Comparison of ENCODE assay signal across 8 cellular contexts in the genomic region with DNA sequence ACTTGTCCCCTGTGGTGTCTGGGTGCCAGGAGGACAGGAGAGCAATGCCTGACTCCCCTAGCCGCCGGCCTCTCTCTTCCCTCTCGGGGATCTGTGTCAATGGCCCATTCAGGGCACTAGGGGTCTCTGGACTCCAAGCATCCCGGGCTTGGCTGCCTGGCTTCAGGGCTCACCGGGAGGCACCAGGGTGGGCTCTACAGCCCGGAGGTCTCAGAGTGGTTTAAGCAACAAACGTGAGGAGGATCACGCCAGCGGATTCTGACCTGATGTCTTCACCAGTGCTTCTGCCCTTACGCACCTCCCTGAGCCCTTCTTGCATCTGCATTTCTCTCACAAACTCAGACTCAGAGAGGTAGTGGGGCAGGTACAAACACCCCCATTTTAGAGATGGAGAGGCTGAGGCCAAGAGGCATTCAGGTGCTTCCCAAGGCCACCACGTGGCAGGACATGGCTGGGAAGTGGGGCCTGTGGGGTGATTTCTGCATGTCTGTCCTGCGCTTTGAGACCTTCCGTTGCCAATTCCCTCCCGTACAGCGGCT.
A peak's percentile ranks its signal among the peaks of the same experiment; 100 is the strongest.
DNase-seq lines count a peak whose midpoint lies in the region; TF ChIP-seq lines count a peak whose summit lies in the region.

No MANE protein-coding gene starts in this region.

- H3K9me3 ChIP-seq in H9 (ENCODE audit: control insufficient read depth, low read depth, low read length) (no peaks in the 10 kb centered on the region), adipocyte (ENCODE audit: control insufficient read depth, low read length) (no peaks in the 10 kb centered on the region), iPS DF 6.9 (ENCODE audit: control insufficient read depth, insufficient read depth, low read length) (no peaks in the 10 kb centered on the region), thyroid gland (no peaks in the 10 kb centered on the region)

- H2BK20ac ChIP-seq in H9 (ENCODE audit: low read depth, low read length, poor library complexity, severe bottlenecking), result no peak overlapping the region

- H4K8ac ChIP-seq in H9 (replicated peaks; ENCODE audit: insufficient read length, low read depth, low read length), result no peak overlapping the region

- no peak overlapping the region for H3K14ac ChIP-seq in H9 (ENCODE audit: insufficient read depth, low read length)

- no peaks in the 10 kb centered on the region for H3K79me1 ChIP-seq in H9 (ENCODE audit: insufficient read depth, low read depth, low read length, poor library complexity, severe bottlenecking)

- no peak overlapping the region for H3K4ac ChIP-seq in H9 (ENCODE audit: low read depth, low read length)

- H3K4me2 ChIP-seq in H9 (ENCODE audit: insufficient read depth, insufficient read length, low read length), result no peak overlapping the region

- H3K4me1 Mint-ChIP-seq in H9 (peaks cover 4 to 16% of the 10 kb centered on the region in 2 experiments), immature natural killer cell (no peaks in the 10 kb centered on the region)

- H3K27me3 Mint-ChIP-seq in H9 (ENCODE audit: low read depth), result peaks cover 16% of the 10 kb centered on the region
- peaks cover 0 to 3% (median 3%) of the 10 kb centered on the region in 3 donors for H3K27me3 Mint-ChIP-seq in immature natural killer cell (ENCODE audit: low read depth in 3 of 3)

- peak; percentile 89 for TF ChIP-seq CTCF in AG09309 (IDR thresholded peaks at IDR 0.05; ENCODE audit: control insufficient read depth, insufficient read depth, low read depth, low read length, missing control alignments)
- TF ChIP-seq CTCF in GM10266 (IDR thresholded peaks at IDR 0.05; ENCODE audit: control insufficient read depth, insufficient read depth, low read depth, missing control alignments), result peak; percentile 70
- peak; percentile 74 for TF ChIP-seq CTCF in H9 (conservative IDR thresholded peaks at IDR 0.05)
- peak; percentile 41 to 76 (median 53) for TF ChIP-seq CTCF in thyroid gland (IDR thresholded peaks at IDR 0.05)

- DNase-seq in AG09309 (ENCODE audit: low read depth) (no peak), GM10266 (ENCODE audit: extremely low spot score) (peak; percentile 60), H9 (peak; percentile 69), M059J (ENCODE audit: low read depth) (peak; percentile 23), adipocyte (ENCODE audit: low read depth) (peak; percentile 80), iPS DF 6.9 (ENCODE audit: low read depth, low spot score) (peak; percentile 45), thyroid gland (peak; percentile 34 to 41), immature natural killer cell (no peak)

- no peaks in the 10 kb centered on the region for H3K9me3 Mint-ChIP-seq in H9
- no peaks in the 10 kb centered on the region for H3K9me3 Mint-ChIP-seq in immature natural killer cell

- H3K23ac ChIP-seq in H9 (ENCODE audit: insufficient read length, low read depth, low read length), result no peak overlapping the region

- H3K27me3 ChIP-seq in H9 (ENCODE audit: insufficient read depth, low read length) (no peaks in the 10 kb centered on the region), adipocyte (replicated peaks; ENCODE audit: control insufficient read depth, insufficient read depth, low read length) (peaks cover 55% of the 10 kb centered on the region), iPS DF 6.9 (ENCODE audit: control insufficient read depth, insufficient read depth, low read length) (no peaks in the 10 kb centered on the region; the same call in 1 of the 2 replicates), thyroid gland (no peaks in the 10 kb centered on the region)

- H2BK12ac ChIP-seq in H9 (ENCODE audit: insufficient read length, low read depth, low read length), result no peak overlapping the region

- H4K91ac ChIP-seq in H9 (ENCODE audit: insufficient read length, low read depth, low read length), result no peak overlapping the region

- H3K18ac ChIP-seq in H9 (ENCODE audit: insufficient read length, low read depth, low read length), result no peak overlapping the region

- H2BK15ac ChIP-seq in H9 (ENCODE audit: low read depth, low read length), result no peak overlapping the region

- no peak overlapping the region for H4K5ac ChIP-seq in H9 (ENCODE audit: insufficient read length, low read depth, low read length)

- no peak for TF ChIP-seq POLR2A in thyroid gland (IDR thresholded peaks at IDR 0.05)

- H2AK5ac ChIP-seq in H9 (ENCODE audit: insufficient read length, low read length), result no peak overlapping the region

- H3K23me2 ChIP-seq in H9 (ENCODE audit: insufficient read length, low read depth, low read length, poor library complexity, severe bottlenecking), result no peaks in the 10 kb centered on the region

- no peak overlapping the region for H2BK5ac ChIP-seq in H9 (ENCODE audit: insufficient read length, low read length)

- no peak overlapping the region for H2AFZ ChIP-seq in H9 (ENCODE audit: low read length)

- no peak overlapping the region for H3K56ac ChIP-seq in H9 (ENCODE audit: insufficient read length, low read depth, low read length)

- H3K36me3 Mint-ChIP-seq in H9 (ENCODE audit: insufficient read depth in 1 of 3, low read depth in 3 of 3), result no peaks in the 10 kb centered on the region
- no peaks in the 10 kb centered on the region for H3K36me3 Mint-ChIP-seq in immature natural killer cell

- no CpG with 5 or more reads among the region's 15 CpGs for WGBS in H9 (ENCODE audit: extremely low coverage, insufficient read length, low lambda C conversion rate)
- no CpG with 5 or more reads among the region's 15 CpGs for WGBS in iPS DF 6.9 (ENCODE audit: insufficient coverage, insufficient read length)
- 39 to 47% methylated on average over 13 to 14 of the region's 15 CpGs for WGBS in thyroid gland, 2 donors

- no peak overlapping the region for H3K4me3 Mint-ChIP-seq in H9
- no peak overlapping the region for H3K4me3 Mint-ChIP-seq in immature natural killer cell

- H3K27ac ChIP-seq in H9 (ENCODE audit: insufficient read length, low read depth, low read length), result no peak overlapping the region
- no peak overlapping the region for H3K27ac ChIP-seq in iPS DF 6.9 (ENCODE audit: low read length)
- no peak overlapping the region for H3K27ac ChIP-seq in thyroid gland

- no peaks in the 10 kb centered on the region for H4K20me1 ChIP-seq in H9 (ENCODE audit: control insufficient read depth, insufficient read depth, insufficient read length)

- intact Hi-C loops in thyroid gland (cut with DNase I), result no loop called here

- H3K36me3 ChIP-seq in adipocyte (ENCODE audit: control insufficient read depth, insufficient read depth, low read length, severe bottlenecking), result no peaks in the 10 kb centered on the region
- H3K36me3 ChIP-seq in iPS DF 6.9 (ENCODE audit: control insufficient read depth, insufficient read depth, low read length), result no peaks in the 10 kb centered on the region
- no peaks in the 10 kb centered on the region for H3K36me3 ChIP-seq in thyroid gland

- H3K4me3 ChIP-seq in AG09309 (ENCODE audit: control insufficient read depth, low read depth, low read length) (no peak overlapping the region), adipocyte (ENCODE audit: low read length) (no peak overlapping the region), iPS DF 6.9 (ENCODE audit: low read length) (no peak overlapping the region), thyroid gland (replicated peaks in 1 of 3) (no peak overlapping the region)

- H3T11ph ChIP-seq in H9 (ENCODE audit: low read length), result no peak overlapping the region

- no peaks in the 10 kb centered on the region for H3K79me2 ChIP-seq in H9 (ENCODE audit: insufficient read depth, low read length)

- H3K9ac ChIP-seq in H9 (ENCODE audit: extremely low read depth, insufficient read length, low read length), result no peak overlapping the region
- no peak overlapping the region for H3K9ac ChIP-seq in adipocyte (ENCODE audit: low read length)

- H3K4me1 ChIP-seq in H9 (ENCODE audit: insufficient read depth, low read length), result no peaks in the 10 kb centered on the region
- H3K4me1 ChIP-seq in adipocyte (ENCODE audit: control insufficient read depth, insufficient read depth, low read length), result no peaks in the 10 kb centered on the region
- H3K4me1 ChIP-seq in iPS DF 6.9 (ENCODE audit: control insufficient read depth, insufficient read depth, low read length), result no peaks in the 10 kb centered on the region
- peaks cover 4 to 15% of the 10 kb centered on the region in 2 donors for H3K4me1 ChIP-seq in thyroid gland

- H3K27ac Mint-ChIP-seq in H9 (no peak overlapping the region), immature natural killer cell (no peak overlapping the region)

- no peak overlapping the region for H2BK120ac ChIP-seq in H9 (ENCODE audit: low read depth, low read length, poor library complexity, severe bottlenecking)

Comparison
In these comparisons a context has a peak if more than half of its experiments do, and no peak if none do; other contexts are left out.
1. DNase-seq: peak in GM10266 (single experiment), H9 (single experiment), M059J (single experiment), adipocyte (single experiment), iPS DF 6.9 (single experiment) and thyroid gland (2 of 2); none in AG09309 (single experiment) and immature natural killer cell (0 of 3).
2. Peak in every context shown above with its lines, with median percentiles within 50 percentile points of each other: CTCF ChIP-seq.